ENCODE assay signal across 8 cellular contexts in genomic region chr4:98928131-98928504, GRCh38. TPM values are rescaled to one million over a fixed set of nuclear protein-coding genes. Genes with fewer than 3 reads are reported as not detected.
DNase-seq lines count a peak whose midpoint lies in the region; ATAC-seq and TF ChIP-seq lines count a peak whose summit lies in the region.

No MANE protein-coding gene starts in this region.

- peak; percentile 42 for ATAC-seq in GM21528 (IDR thresholded peaks at IDR 0.05; ENCODE audit: low FRiP score, unreplicated experiment)
- peak; percentile 53 for ATAC-seq in omental fat pad (ENCODE audit: low FRiP score)
- peak; percentile 9 for ATAC-seq in thoracic aorta (ENCODE audit: insufficient number of reproducible peaks, low FRiP score, low read depth)

- TF ChIP-seq CTCF in omental fat pad (IDR thresholded peaks at IDR 0.05): no peak
- peak; percentile 4 for TF ChIP-seq CTCF in thoracic aorta (IDR thresholded peaks at IDR 0.05)

- peak overlapping the region; percentile 97 for H3K27ac Mint-ChIP-seq in activated naive CD4-positive, alpha-beta T cell treated with anti-CD3 and anti-CD28 coated beads, Interleukin-2, amount 10 ng/mL, durations not matched to agents 7 days and 5 days

- H3K4me1 Mint-ChIP-seq in activated naive CD4-positive, alpha-beta T cell treated with anti-CD3 and anti-CD28 coated beads, Interleukin-2, amount 10 ng/mL, durations not matched to agents 7 days and 5 days: peaks cover 46% of the 10 kb centered on the region

- peaks cover 22% of the 10 kb centered on the region for H3K36me3 Mint-ChIP-seq in activated naive CD4-positive, alpha-beta T cell treated with anti-CD3 and anti-CD28 coated beads, Interleukin-2, amount 10 ng/mL, durations not matched to agents 7 days and 5 days

- peak overlapping the region; percentile 89 for H3K4me3 ChIP-seq in Jurkat, Clone E6-1 (ENCODE audit: low read length)
- peak overlapping the region; percentile 100 for H3K4me3 ChIP-seq in thoracic aorta

- H3K9me3 Mint-ChIP-seq in activated naive CD4-positive, alpha-beta T cell treated with anti-CD3 and anti-CD28 coated beads, Interleukin-2, amount 10 ng/mL, durations not matched to agents 7 days and 5 days: peaks cover 2% of the 10 kb centered on the region

- H3K27me3 Mint-ChIP-seq in activated naive CD4-positive, alpha-beta T cell treated with anti-CD3 and anti-CD28 coated beads, Interleukin-2, amount 10 ng/mL, durations not matched to agents 7 days and 5 days: no peaks in the 10 kb centered on the region

- H3K9me3 ChIP-seq in thoracic aorta: no peaks in the 10 kb centered on the region

- peak; percentile 33 for DNase-seq in DMS79 treated with DMSO at 0.1 percent for 48 hours (lab: John Stamatoyannopoulos, UW)
- DNase-seq in Jurkat, Clone E6-1 (ENCODE audit: low read depth, low spot score): peak; percentile 84
- peak; percentile 78 for DNase-seq in SIG-M5 treated with dmso at 0.1 percent for 504 hours (lab: John Stamatoyannopoulos, UW; ENCODE audit: unreplicated experiment)
- DNase-seq in activated naive CD4-positive, alpha-beta T cell treated with anti-CD3 and anti-CD28 coated beads, Interleukin-2, amount 10 ng/mL, durations not matched to agents 7 days and 5 days: peak; percentile 78
- DNase-seq in globus pallidus (ENCODE audit: low spot score): peak; percentile 77
- peak; percentile 50 for DNase-seq in omental fat pad (ENCODE audit: low spot score)
- DNase-seq in thoracic aorta (ENCODE audit: low spot score): peak; percentile 48

- H3K36me3 ChIP-seq in thoracic aorta: no peaks in the 10 kb centered on the region

- H3K4me1 ChIP-seq in thoracic aorta (ENCODE audit: control insufficient read depth in 1 of 2, low read depth in 2 of 2): peaks cover 16 to 20% of the 10 kb centered on the region in 2 donors

- peak overlapping the region; percentile 97 to 98 for H3K27ac ChIP-seq in thoracic aorta

- CTCF ChIA-PET in activated naive CD4-positive, alpha-beta T cell treated with anti-CD3 and anti-CD28 coated beads, Interleukin-2, amount 10 ng/mL, durations not matched to agents 7 days and 5 days (lab: Charles Lee): interaction anchor here (0.8 to 3.6 kb wide), 3 partner anchors 10 to 67 kb away, joined by 3 to 15 read pairs (median 3); partner anchors contain the start of gene METAP1

- H3K4me3 Mint-ChIP-seq in activated naive CD4-positive, alpha-beta T cell treated with anti-CD3 and anti-CD28 coated beads, Interleukin-2, amount 10 ng/mL, durations not matched to agents 7 days and 5 days: peak overlapping the region; percentile 88

- no peaks in the 10 kb centered on the region for H3K27me3 ChIP-seq in thoracic aorta (replicated peaks; ENCODE audit: insufficient read depth)

RNA-seq across cellular contexts. Expression of gene EIF4E, which starts 0.8 kb away (rescaled TPM):
- polyA plus RNA-seq in Jurkat, Clone E6-1 (2012; ENCODE audit: insufficient read depth, insufficient read length): 117 TPM
- total RNA-seq in omental fat pad (100 to 1,000 TPM in 1 of 4 donors, 10 to 100 TPM in 3; 62.5 to 208 (median 74.1) TPM), thoracic aorta (100 to 1,000 TPM; 108 to 111 TPM)

Comparison
In these comparisons a context has a peak if more than half of its experiments do, and no peak if none do; other contexts are left out.
1. Peak in every context shown above with its lines: DNase-seq, ATAC-seq, H3K4me3 ChIP-seq and H3K27ac ChIP-seq.
2. DNase-seq: peak in every context shown above with its lines; median percentile 84 in Jurkat, Clone E6-1; 78 in SIG-M5 treated with dmso at 0.1 percent for 504 hours; 78 in activated naive CD4-positive, alpha-beta T cell treated with anti-CD3 and anti-CD28 coated beads, Interleukin-2, amount 10 ng/mL, durations not matched to agents 7 days and 5 days; 77 in globus pallidus; 50 in omental fat pad; 48 in thoracic aorta; 33 in DMS79 treated with DMSO at 0.1 percent for 48 hours.